In the genomic region with DNA sequence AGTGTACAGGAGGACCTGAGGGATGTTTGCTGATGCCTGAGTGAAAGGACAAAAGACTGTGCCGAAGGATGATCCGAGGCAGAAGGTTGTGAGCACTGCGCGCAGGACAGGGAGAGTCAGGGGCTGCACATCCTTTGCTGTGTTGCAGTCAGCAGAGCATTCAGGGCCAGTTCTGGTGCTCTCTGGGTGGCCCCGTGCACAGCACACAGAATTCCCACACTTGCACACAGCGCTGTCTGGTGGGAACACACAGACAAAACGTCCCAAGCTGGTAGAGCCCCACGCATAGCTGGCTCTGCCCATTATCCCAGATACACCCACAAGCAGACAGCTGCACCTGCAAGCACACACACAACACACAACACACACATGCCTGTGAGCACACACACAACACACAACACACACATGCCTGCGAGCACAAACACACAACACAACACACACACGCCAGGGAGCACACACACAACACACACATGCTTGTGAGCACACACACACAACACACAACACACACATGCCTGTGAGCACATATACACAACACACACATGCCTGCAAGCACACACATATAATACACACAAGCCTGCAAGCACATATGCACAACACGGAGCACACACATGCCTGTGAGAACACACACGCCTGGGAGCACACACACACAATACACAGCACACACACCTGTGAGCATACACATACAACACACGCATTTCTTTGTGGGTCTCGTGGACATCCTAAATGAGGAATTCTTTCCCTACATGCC, we compare ENCODE assay signal across 11 cellular contexts.
DNase-seq lines count a peak whose midpoint lies in the region; ATAC-seq, FAIRE-seq and TF ChIP-seq lines count a peak whose summit lies in the region.
"Had no signal": no experiment of that assay in that cellular context is flagged by ENCODE, and none has a peak within 500 bp of the region (broad histone marks: within the 10 kb centered on the region; RNA-seq: fewer than 3 reads in every experiment).

No MANE protein-coding gene starts in this region.

- TF ChIP-seq EP300 in transverse colon (IDR thresholded peaks at IDR 0.05; ENCODE audit: low read depth), result no peak

- no peak for ATAC-seq in HG02763 (IDR thresholded peaks at IDR 0.05; ENCODE audit: unreplicated experiment)
- no peak for ATAC-seq in HG03045 (IDR thresholded peaks at IDR 0.05; ENCODE audit: unreplicated experiment)
- ATAC-seq: stimulated activated effector memory CD8-positive, alpha-beta T cell treated with anti-CD3 and anti-CD28 coated beads, Interleukin-12 subunit alpha, Interleukin-12 subunit beta, amount 100 ng/mL, for 72 hours had no signal

- H3K27ac ChIP-seq in astrocyte (ENCODE audit: low read depth, low read length) (no peak overlapping the region), transverse colon (peak overlapping the region in 3 of 4 donors; percentile 49 to 69 (median 65))

- no peaks in the 10 kb centered on the region for H3K36me3 ChIP-seq in astrocyte (ENCODE audit: insufficient read depth, low read length)
- no peaks in the 10 kb centered on the region for H3K36me3 ChIP-seq in transverse colon

- in situ Hi-C loops in transverse colon (cut with MboI; ENCODE audit: low pct_ligation_motif_present in 1 of 4, low pct_unique_long_range_greater_than_20kb in 1 of 4, low sequenced_read_pairs in 3 of 4), result no loop called here

- peak overlapping the region; percentile 74 for H3K4me2 ChIP-seq in astrocyte (ENCODE audit: low read length)

- H3K4me1 ChIP-seq in astrocyte (ENCODE audit: insufficient read depth, low read length), result peaks cover 17% of the 10 kb centered on the region
- H3K4me1 ChIP-seq in transverse colon, result peaks cover 0 to 10% (median 1%) of the 10 kb centered on the region in 4 donors

- H3K9me3 Mint-ChIP-seq in astrocyte (ENCODE audit: unreplicated experiment) (peaks cover 5% of the 10 kb centered on the region), mesothelial cell of epicardium (no peaks in the 10 kb centered on the region)
- H3K9me3 Mint-ChIP-seq: stimulated activated effector memory CD8-positive, alpha-beta T cell treated with anti-CD3 and anti-CD28 coated beads, Interleukin-12 subunit alpha, Interleukin-12 subunit beta, amount 100 ng/mL, for 72 hours had no signal

- peaks cover 12% of the 10 kb centered on the region for H3K27me3 Mint-ChIP-seq in astrocyte (ENCODE audit: low read depth, unreplicated experiment)
- no peaks in the 10 kb centered on the region for H3K27me3 Mint-ChIP-seq in mesothelial cell of epicardium (ENCODE audit: low read depth)

- H3K9me3 ChIP-seq in astrocyte (ENCODE audit: insufficient read depth, low read depth, low read length), result no peaks in the 10 kb centered on the region
- H3K9me3 ChIP-seq in transverse colon, result no peaks in the 10 kb centered on the region

- peaks cover 11% of the 10 kb centered on the region for H3K4me1 Mint-ChIP-seq in astrocyte (ENCODE audit: low read depth, unreplicated experiment)
- H3K4me1 Mint-ChIP-seq in mesothelial cell of epicardium, result peaks cover 25% of the 10 kb centered on the region
- H3K4me1 Mint-ChIP-seq: naive B cell; stimulated activated effector memory CD8-positive, alpha-beta T cell treated with anti-CD3 and anti-CD28 coated beads, Interleukin-12 subunit alpha, Interleukin-12 subunit beta, amount 100 ng/mL, for 72 hours had no signal

- intact Hi-C loops in transverse colon (cut with DNase I; ENCODE audit: low total_unique reads), result no loop called here

- DNase-seq in NCI-H2171 treated with DMSO at 0.1 percent for 48 hours (lab: John Stamatoyannopoulos, UW) (peak; percentile 12), NCI-H2171 (lab: John Stamatoyannopoulos, UW) (no peak), astrocyte (ENCODE audit: low read depth) (no peak), mesothelial cell of epicardium (ENCODE audit: low spot score in 2 of 2, unreplicated experiment in 2 of 2) (no peak), transverse colon (no peak), DMS53 treated with DMSO at 0.1 percent for 48 hours (lab: John Stamatoyannopoulos, UW; ENCODE audit: unreplicated experiment) (no peak)
- DNase-seq: 8988T, naive B cell had no signal

- H3K4me3 ChIP-seq in astrocyte (ENCODE audit: insufficient read depth, low read depth, low read length) (no peak overlapping the region), transverse colon (no peak overlapping the region)

- H2AFZ ChIP-seq in astrocyte (ENCODE audit: low read depth, low read length), result peak overlapping the region; percentile 60

- no peaks in the 10 kb centered on the region for H4K20me1 ChIP-seq in astrocyte (ENCODE audit: insufficient read depth, low read length)

- TF ChIP-seq CTCF in astrocyte (IDR thresholded peaks at IDR 0.05; ENCODE audit: insufficient read depth, low read depth, low read length) (no peak), mesothelial cell of epicardium (IDR thresholded peaks at IDR 0.05; ENCODE audit: unreplicated experiment) (no peak), transverse colon (IDR thresholded peaks at IDR 0.05) (no peak)

- no peak overlapping the region for H3K4me3 Mint-ChIP-seq in astrocyte (ENCODE audit: unreplicated experiment)
- no peak overlapping the region for H3K4me3 Mint-ChIP-seq in mesothelial cell of epicardium
- H3K4me3 Mint-ChIP-seq: naive B cell; stimulated activated effector memory CD8-positive, alpha-beta T cell treated with anti-CD3 and anti-CD28 coated beads, Interleukin-12 subunit alpha, Interleukin-12 subunit beta, amount 100 ng/mL, for 72 hours had no signal

- H3K27ac Mint-ChIP-seq in astrocyte (ENCODE audit: unreplicated experiment), result peak overlapping the region; percentile 87
- H3K27ac Mint-ChIP-seq in mesothelial cell of epicardium, result peak overlapping the region; percentile 95
- H3K27ac Mint-ChIP-seq: naive B cell; stimulated activated effector memory CD8-positive, alpha-beta T cell treated with anti-CD3 and anti-CD28 coated beads, Interleukin-12 subunit alpha, Interleukin-12 subunit beta, amount 100 ng/mL, for 72 hours had no signal

- H3K36me3 Mint-ChIP-seq in astrocyte (ENCODE audit: low read depth, unreplicated experiment) (peaks cover 2% of the 10 kb centered on the region), mesothelial cell of epicardium (no peaks in the 10 kb centered on the region)
- H3K36me3 Mint-ChIP-seq: naive B cell; stimulated activated effector memory CD8-positive, alpha-beta T cell treated with anti-CD3 and anti-CD28 coated beads, Interleukin-12 subunit alpha, Interleukin-12 subunit beta, amount 100 ng/mL, for 72 hours had no signal

- FAIRE-seq in astrocyte (lab: Jason Lieb, UNC), result no peak

- no peak for TF ChIP-seq POLR2A in transverse colon (IDR thresholded peaks at IDR 0.05)

- H3K9ac ChIP-seq in astrocyte (ENCODE audit: low read length), result peak overlapping the region; percentile 23

- H3K27me3 ChIP-seq in astrocyte (ENCODE audit: insufficient read depth, low read length) (peaks cover 4% of the 10 kb centered on the region), transverse colon (no peaks in the 10 kb centered on the region)

- H3K79me2 ChIP-seq in astrocyte (ENCODE audit: insufficient read depth, low read length), result no peaks in the 10 kb centered on the region

- WGBS in transverse colon (ENCODE audit: low coverage in 1 of 2), 2 donors, result 80 to 87% methylated on average over 3 to 14 of the region's 14 CpGs
